In genomic region chr10:86366902-86367338, GRCh38 we compare ENCODE assay signal across 8 cellular contexts. TPM values are rescaled to one million over a fixed set of nuclear protein-coding genes. Genes with fewer than 3 reads are reported as not detected.
DNase-seq lines count a peak whose midpoint lies in the region; ATAC-seq and TF ChIP-seq lines count a peak whose summit lies in the region.

No MANE protein-coding gene starts in this region.

- no peak for DNase-seq in SK-N-MC (ENCODE audit: low read depth, low spot score)
- no peak for DNase-seq in HPDE6-E6E7 (ENCODE audit: extremely low spot score)
- no peak for DNase-seq in activated CD4-positive, alpha-beta memory T cell treated with anti-CD3 and anti-CD28 coated beads, Interleukin-2, amount 10 ng/mL, durations not matched to agents 7 days and 5 days
- DNase-seq in HFFc6: no peak

- H3K36me3 ChIP-seq in SK-N-MC (ENCODE audit: insufficient read depth, low read length) (no peaks in the 10 kb centered on the region), iPS-15b (ENCODE audit: control insufficient read depth, insufficient read depth, low read length) (no peaks in the 10 kb centered on the region), stomach smooth muscle (ENCODE audit: control insufficient read depth in 2 of 2, insufficient read depth in 2 of 2, low read length in 2 of 2) (no peaks in the 10 kb centered on the region)

- H3K9me3 ChIP-seq in SK-N-MC (ENCODE audit: low read depth, low read length): no peaks in the 10 kb centered on the region
- no peaks in the 10 kb centered on the region for H3K9me3 ChIP-seq in iPS-15b (ENCODE audit: control insufficient read depth, insufficient read depth, low read length)
- H3K9me3 ChIP-seq in stomach smooth muscle (ENCODE audit: control insufficient read depth in 2 of 2, low read length in 2 of 2): no peaks in the 10 kb centered on the region

- peaks cover 10% of the 10 kb centered on the region for H3K4me1 Mint-ChIP-seq in activated CD4-positive, alpha-beta memory T cell treated with anti-CD3 and anti-CD28 coated beads, Interleukin-2, amount 10 ng/mL, durations not matched to agents 7 days and 5 days
- no peaks in the 10 kb centered on the region for H3K4me1 Mint-ChIP-seq in HFFc6 (ENCODE audit: low read depth)

- CTCF ChIA-PET in activated CD4-positive, alpha-beta memory T cell treated with anti-CD3 and anti-CD28 coated beads, Interleukin-2, amount 10 ng/mL, durations not matched to agents 7 days and 5 days (lab: Charles Lee): no interaction called here

- no peak for TF ChIP-seq CTCF in HFFc6 (IDR thresholded peaks at IDR 0.05)

- H3K27ac ChIP-seq in SK-N-MC: no peak overlapping the region
- H3K27ac ChIP-seq in stomach smooth muscle (ENCODE audit: low read length): no peak overlapping the region

- H3K4me3 ChIP-seq in SK-N-MC (0 out of 2 replicates have a peak overlapping the region, but pooled peaks have one; percentile 28), iPS-15b (ENCODE audit: low read depth, low read length) (peak overlapping the region; percentile 45), stomach smooth muscle (ENCODE audit: low read length in 2 of 2) (peak overlapping the region; percentile 46 to 69)

- H3K27ac Mint-ChIP-seq in activated CD4-positive, alpha-beta memory T cell treated with anti-CD3 and anti-CD28 coated beads, Interleukin-2, amount 10 ng/mL, durations not matched to agents 7 days and 5 days: no peak overlapping the region
- H3K27ac Mint-ChIP-seq in HFFc6: no peak overlapping the region

- H3K4me1 ChIP-seq in iPS-15b (ENCODE audit: control insufficient read depth, insufficient read depth, low read length) (peaks cover 2% of the 10 kb centered on the region), stomach smooth muscle (ENCODE audit: control insufficient read depth, insufficient read depth, low read length) (peaks cover 33% of the 10 kb centered on the region)

- no peaks in the 10 kb centered on the region for H3K9me3 Mint-ChIP-seq in activated CD4-positive, alpha-beta memory T cell treated with anti-CD3 and anti-CD28 coated beads, Interleukin-2, amount 10 ng/mL, durations not matched to agents 7 days and 5 days
- no peaks in the 10 kb centered on the region for H3K9me3 Mint-ChIP-seq in HFFc6

- no peak overlapping the region for H3K4me3 Mint-ChIP-seq in activated CD4-positive, alpha-beta memory T cell treated with anti-CD3 and anti-CD28 coated beads, Interleukin-2, amount 10 ng/mL, durations not matched to agents 7 days and 5 days
- H3K4me3 Mint-ChIP-seq in HFFc6: no peak overlapping the region

- peaks cover 90% of the 10 kb centered on the region for H3K27me3 ChIP-seq in iPS-15b (ENCODE audit: control insufficient read depth, insufficient read depth, low read length)
- H3K27me3 ChIP-seq in stomach smooth muscle (ENCODE audit: control insufficient read depth in 1 of 2, insufficient read depth in 2 of 2, low read length in 2 of 2): peaks cover 30 to 42% of the 10 kb centered on the region in 2 donors

- no peaks in the 10 kb centered on the region for H3K36me3 Mint-ChIP-seq in activated CD4-positive, alpha-beta memory T cell treated with anti-CD3 and anti-CD28 coated beads, Interleukin-2, amount 10 ng/mL, durations not matched to agents 7 days and 5 days (ENCODE audit: low read depth)
- H3K36me3 Mint-ChIP-seq in HFFc6 (ENCODE audit: low read depth): no peaks in the 10 kb centered on the region

- H3K9ac ChIP-seq in SK-N-MC (ENCODE audit: insufficient read length) (no peak overlapping the region), iPS-15b (ENCODE audit: low read depth, low read length) (no peak overlapping the region), stomach smooth muscle (ENCODE audit: low read length in 2 of 2) (no peak overlapping the region)

- ATAC-seq in GM21529 (IDR thresholded peaks at IDR 0.05; ENCODE audit: unreplicated experiment): peak; percentile 35
- ATAC-seq in HG03439 (IDR thresholded peaks at IDR 0.05; ENCODE audit: unreplicated experiment): no peak

- H3K27me3 Mint-ChIP-seq in activated CD4-positive, alpha-beta memory T cell treated with anti-CD3 and anti-CD28 coated beads, Interleukin-2, amount 10 ng/mL, durations not matched to agents 7 days and 5 days: peaks cover 70% of the 10 kb centered on the region
- peaks cover 31% of the 10 kb centered on the region for H3K27me3 Mint-ChIP-seq in HFFc6 (ENCODE audit: insufficient read depth)

- POLR2A ChIA-PET in activated CD4-positive, alpha-beta memory T cell treated with anti-CD3 and anti-CD28 coated beads, Interleukin-2, amount 10 ng/mL, durations not matched to agents 7 days and 5 days (lab: Charles Lee): no interaction called here

RNA-seq across cellular contexts. Expression of gene GRID1, which starts 0.3 kb away (rescaled TPM):
- not detected for total RNA-seq in activated CD4-positive, alpha-beta memory T cell treated with anti-CD3 and anti-CD28 coated beads, Interleukin-2, amount 10 ng/mL, durations not matched to agents 7 days and 5 days
- not detected for total RNA-seq in HFFc6 (2021; fragmentation: NEBNext Ultra II Directional; extraction: Animal tissue kit (Norgen Biotek cat#: 25700))
